ENCODE assay signal across 12 cellular contexts in genomic region chr14:101121399-101122113, GRCh38.
DNase-seq lines count a peak whose midpoint lies in the region; ATAC-seq, FAIRE-seq and TF ChIP-seq lines count a peak whose summit lies in the region.
"Had no signal": no experiment of that assay in that cellular context is flagged by ENCODE, and none has a peak within 500 bp of the region (broad histone marks: within the 10 kb centered on the region; RNA-seq: fewer than 3 reads in every experiment).

No MANE protein-coding gene starts in this region.

- peak overlapping the region in 1 of 4 donors; percentile 21 for H3K4me3 ChIP-seq in Peyer's patch
- no peak overlapping the region for H3K4me3 ChIP-seq in smooth muscle cell

- TF ChIP-seq POLR2A in GM12892 (IDR thresholded peaks at IDR 0.05; ENCODE audit: low read depth, low read length) (no peak), Peyer's patch (IDR thresholded peaks at IDR 0.05) (no peak)

- TF ChIP-seq CTCF in Peyer's patch (IDR thresholded peaks at IDR 0.05) (no peak), smooth muscle cell (IDR thresholded peaks at IDR 0.05; ENCODE audit: borderline replicate concordance, insufficient read depth, poor library complexity, severe bottlenecking) (no peak)

- H3K79me2 ChIP-seq in smooth muscle cell (ENCODE audit: low read depth) = no peaks in the 10 kb centered on the region

- ATAC-seq in left lobe of liver = no peak
- no peak for ATAC-seq in GM19328 (IDR thresholded peaks at IDR 0.05; ENCODE audit: unreplicated experiment)
- ATAC-seq: Panc1 had no signal

- no peak overlapping the region for H3K4me2 ChIP-seq in smooth muscle cell

- no peaks in the 10 kb centered on the region for H3K27me3 ChIP-seq in Peyer's patch
- H3K27me3 ChIP-seq in smooth muscle cell (ENCODE audit: low read depth) = no peaks in the 10 kb centered on the region

- H3K9ac ChIP-seq in smooth muscle cell (ENCODE audit: low read depth) = no peak overlapping the region

- FAIRE-seq in GM12892 (lab: Jason Lieb, UNC) = no peak

- 91% methylated on average over 16 of the region's 16 CpGs for WGBS in smooth muscle cell (ENCODE audit: low lambda C conversion rate)

- H3K9me3 ChIP-seq in Peyer's patch = no peaks in the 10 kb centered on the region
- H3K9me3 ChIP-seq in smooth muscle cell (replicated peaks; ENCODE audit: low read depth) = no peaks in the 10 kb centered on the region
- H3K9me3 ChIP-seq: suprapubic skin had no signal

- no peaks in the 10 kb centered on the region for H4K20me1 ChIP-seq in smooth muscle cell (ENCODE audit: low read depth)

- no peaks in the 10 kb centered on the region for H3K4me1 ChIP-seq in Peyer's patch
- H3K4me1 ChIP-seq in smooth muscle cell (ENCODE audit: low read depth) = peaks cover 8% of the 10 kb centered on the region
- H3K4me1 ChIP-seq: suprapubic skin had no signal

- H3K36me3 ChIP-seq in Peyer's patch = no peaks in the 10 kb centered on the region
- H3K36me3 ChIP-seq in smooth muscle cell (ENCODE audit: low read depth) = no peaks in the 10 kb centered on the region
- H3K36me3 ChIP-seq: suprapubic skin, WERI-Rb-1 had no signal

- no peaks in the 10 kb centered on the region for H3F3A ChIP-seq in smooth muscle cell (ENCODE audit: low read depth)

- H3K27ac ChIP-seq in Peyer's patch (peak overlapping the region in 3 of 4 donors; percentile 5 to 39 (median 39)), smooth muscle cell (ENCODE audit: low read depth) (peak overlapping the region; percentile 74)
- H3K27ac ChIP-seq: suprapubic skin, WERI-Rb-1 had no signal

- peak; percentile 2 for DNase-seq in GM12892 (ENCODE audit: insufficient read length)
- peak in 2 of 3 donors; percentile 30 to 34 for DNase-seq in Peyer's patch
- peak; percentile 35 for DNase-seq in left lobe of liver (ENCODE audit: low spot score)
- DNase-seq in smooth muscle cell (lab: John Stamatoyannopoulos, UW; ENCODE audit: unreplicated experiment) = no peak
- DNase-seq in GDM1 (lab: John Stamatoyannopoulos, UW) = no peak
- no peak for DNase-seq in NCI-H2171 (lab: John Stamatoyannopoulos, UW)
- DNase-seq in CD1c-positive myeloid dendritic cell (ENCODE audit: extremely low spot score) = no peak
- DNase-seq: IMR-90, WERI-Rb-1 had no signal

- no peak overlapping the region for H2AFZ ChIP-seq in smooth muscle cell (ENCODE audit: low read depth)

Comparison
In these comparisons a context has a peak if more than half of its experiments do, and no peak if none do; other contexts are left out.
1. DNase-seq: peak in GM12892 (single experiment), Peyer's patch (2 of 3) and left lobe of liver (single experiment); none in smooth muscle cell (single experiment), GDM1 (single experiment), NCI-H2171 (single experiment) and CD1c-positive myeloid dendritic cell (single experiment).